In genomic region chr22:23137905-23138520, GRCh38 we compare ENCODE assay signal across 8 cellular contexts. TPM values are rescaled to one million over a fixed set of nuclear protein-coding genes. Genes with fewer than 3 reads are reported as not detected.
A peak's percentile ranks its signal among the peaks of the same experiment; 100 is the strongest.
DNase-seq lines count a peak whose midpoint lies in the region; ATAC-seq, FAIRE-seq and TF ChIP-seq lines count a peak whose summit lies in the region.

No MANE protein-coding gene starts in this region.

- no peak for FAIRE-seq in HTR-8/SVneo (lab: Jason Lieb, UNC)

- no peak for TF ChIP-seq CTCF in GM12865 (IDR thresholded peaks at IDR 0.05; ENCODE audit: insufficient read depth, low read depth, low read length, missing control alignments)

- peak overlapping the region; percentile 90 for H3K27ac Mint-ChIP-seq in activated CD4-positive, alpha-beta T cell treated with anti-CD3 and anti-CD28 coated beads, Interleukin-2, amount 10 ng/mL, durations not matched to agents 24 days and 14 days

- H3K27me3 Mint-ChIP-seq in activated CD4-positive, alpha-beta T cell treated with anti-CD3 and anti-CD28 coated beads, Interleukin-2, amount 10 ng/mL, durations not matched to agents 24 days and 14 days = no peaks in the 10 kb centered on the region

- intact Hi-C loops in activated CD4-positive, alpha-beta T cell treated with anti-CD3 and anti-CD28 coated beads, Interleukin-2, amount 10 ng/mL, durations not matched to agents 24 days and 14 days (cut with micrococcal nuclease) = no loop called here
- intact Hi-C loops in cardiac septum (cut with DNase I) = no loop called here

- peaks cover 40% of the 10 kb centered on the region for H3K4me1 Mint-ChIP-seq in activated CD4-positive, alpha-beta T cell treated with anti-CD3 and anti-CD28 coated beads, Interleukin-2, amount 10 ng/mL, durations not matched to agents 24 days and 14 days

- peak overlapping the region; percentile 30 for H3K4me3 ChIP-seq in GM12865 (ENCODE audit: low read depth, low read length)

- peak; percentile 90 for DNase-seq in GM12865 (ENCODE audit: low read depth)
- DNase-seq in activated CD4-positive, alpha-beta T cell treated with anti-CD3 and anti-CD28 coated beads, Interleukin-2, amount 10 ng/mL, durations not matched to agents 24 days and 14 days = peak; percentile 87
- DNase-seq in kidney tubule cell (ENCODE audit: low spot score) = peak; percentile 30
- DNase-seq in HTR-8/SVneo (ENCODE audit: insufficient read length, low spot score) = no peak
- DNase-seq in cardiac septum (ENCODE audit: low spot score) = no peak

- no peaks in the 10 kb centered on the region for H3K9me3 Mint-ChIP-seq in activated CD4-positive, alpha-beta T cell treated with anti-CD3 and anti-CD28 coated beads, Interleukin-2, amount 10 ng/mL, durations not matched to agents 24 days and 14 days

- ATAC-seq in HG02763 (IDR thresholded peaks at IDR 0.05; ENCODE audit: unreplicated experiment) (peak; percentile 38), GM18861 (IDR thresholded peaks at IDR 0.05; ENCODE audit: unreplicated experiment) (no peak), HG02623 (IDR thresholded peaks at IDR 0.05; ENCODE audit: unreplicated experiment) (no peak)

- H3K4me3 Mint-ChIP-seq in activated CD4-positive, alpha-beta T cell treated with anti-CD3 and anti-CD28 coated beads, Interleukin-2, amount 10 ng/mL, durations not matched to agents 24 days and 14 days = peak overlapping the region; percentile 45

- H3K36me3 Mint-ChIP-seq in activated CD4-positive, alpha-beta T cell treated with anti-CD3 and anti-CD28 coated beads, Interleukin-2, amount 10 ng/mL, durations not matched to agents 24 days and 14 days (ENCODE audit: low read depth) = no peaks in the 10 kb centered on the region

RNA-seq across cellular contexts. Expression of gene RSPH14, which starts 3.8 kb away (rescaled TPM):
- not detected in 2 replicates for total RNA-seq in activated CD4-positive, alpha-beta T cell treated with anti-CD3 and anti-CD28 coated beads, Interleukin-2, amount 10 ng/mL, durations not matched to agents 24 days and 14 days
- not detected for total RNA-seq in cardiac septum

RNA-seq across cellular contexts. Expression of gene RAB36, which starts 7.3 kb away (rescaled TPM):
- not detected in 2 replicates for total RNA-seq in activated CD4-positive, alpha-beta T cell treated with anti-CD3 and anti-CD28 coated beads, Interleukin-2, amount 10 ng/mL, durations not matched to agents 24 days and 14 days
- total RNA-seq in cardiac septum = 0.70 TPM

RNA-seq across cellular contexts. Expression of gene BCR, which starts 42.3 kb away (rescaled TPM):
- 45.1 and 47.4 TPM in 2 replicates for total RNA-seq in activated CD4-positive, alpha-beta T cell treated with anti-CD3 and anti-CD28 coated beads, Interleukin-2, amount 10 ng/mL, durations not matched to agents 24 days and 14 days
- total RNA-seq in cardiac septum = 24.3 TPM

Comparison
In these comparisons a context has a peak if more than half of its experiments do, and no peak if none do; other contexts are left out.
1. DNase-seq: peak in GM12865 (single experiment), activated CD4-positive, alpha-beta T cell treated with anti-CD3 and anti-CD28 coated beads, Interleukin-2, amount 10 ng/mL, durations not matched to agents 24 days and 14 days (single experiment) and kidney tubule cell (single experiment); none in HTR-8/SVneo (single experiment) and cardiac septum (single experiment).